In genomic region chr10:73763343-73763742, GRCh38 we compare ENCODE assay signal across 1 cellular context.
TF ChIP-seq lines count a peak whose summit lies in the region.

No MANE protein-coding gene starts in this region.

TF ChIP-seq in HCT116, 20 proteins besides CTCF, POLR2A, EP300 and RAD21:
- no peak for TF ChIP-seq TCF7L2 (IDR thresholded peaks at IDR 0.05; ENCODE audit: borderline replicate concordance, extremely low read depth, insufficient read depth, insufficient read length)
- no peak for TF ChIP-seq EZH2 (IDR thresholded peaks at IDR 0.05)
- no peak for TF ChIP-seq CEBPB (IDR thresholded peaks at IDR 0.05; ENCODE audit: low read depth)
- no peak for TF ChIP-seq ZNF274 (IDR thresholded peaks at IDR 0.05; ENCODE audit: low read depth, low read length)
- TF ChIP-seq EZH2phosphoT487 (IDR thresholded peaks at IDR 0.05; ENCODE audit: borderline replicate concordance), result no peak
- no peak for TF ChIP-seq YY1 (IDR thresholded peaks at IDR 0.05; ENCODE audit: extremely low read depth, insufficient replicate concordance, low read depth, low read length)
- TF ChIP-seq MAX (IDR thresholded peaks at IDR 0.05), result no peak
- TF ChIP-seq POLR2AphosphoS5 (IDR thresholded peaks at IDR 0.05; ENCODE audit: low read depth, low read length), result no peak
- no peak for TF ChIP-seq SP1 (IDR thresholded peaks at IDR 0.05; ENCODE audit: low read depth)
- TF ChIP-seq ELF1 (IDR thresholded peaks at IDR 0.05; ENCODE audit: borderline replicate concordance, low read depth), result no peak
- TF ChIP-seq FOSL1 (IDR thresholded peaks at IDR 0.05; ENCODE audit: low read depth), result no peak
- TF ChIP-seq ZFX (IDR thresholded peaks at IDR 0.05), result no peak
- TF ChIP-seq JUND (IDR thresholded peaks at IDR 0.05), result no peak
- TF ChIP-seq SIN3A (IDR thresholded peaks at IDR 0.05; ENCODE audit: low read depth), result no peak
- no peak for TF ChIP-seq ZBTB33 (IDR thresholded peaks at IDR 0.05; ENCODE audit: extremely low read depth, insufficient replicate concordance, low read length)
- no peak for TF ChIP-seq CBX3 (IDR thresholded peaks at IDR 0.05; ENCODE audit: low read depth)
- no peak for TF ChIP-seq SRF (IDR thresholded peaks at IDR 0.05; ENCODE audit: low read depth)
